21 cellular contexts compared by ENCODE assay signal in genomic region chr11:113152500-113152899, GRCh38.
DNase-seq lines count a peak whose midpoint lies in the region; ATAC-seq, FAIRE-seq and TF ChIP-seq lines count a peak whose summit lies in the region.
"Had no signal": no experiment of that assay in that cellular context is flagged by ENCODE, and none has a peak within 500 bp of the region (broad histone marks: within the 10 kb centered on the region; RNA-seq: fewer than 3 reads in every experiment).

No MANE protein-coding gene starts in this region.

- intact Hi-C loops in HepG2 (cut with micrococcal nuclease; ENCODE audit: unreplicated experiment), result no loop called here
- intact Hi-C loops in K562 (cut with micrococcal nuclease), result no loop called here

- TF ChIP-seq RAD21 in liver (IDR thresholded peaks at IDR 0.05) (no peak), HepG2 (CRISPR knock-in tag; IDR thresholded peaks at IDR 0.05) (no peak), K562 (CRISPR knock-in tag; conservative IDR thresholded peaks at IDR 0.05 in 1 of 2, IDR thresholded peaks at IDR 0.05 in 1 of 2) (no peak)

- H2AFZ ChIP-seq in HepG2 (ENCODE audit: low read length) (no peak overlapping the region), K562 (ENCODE audit: low read depth, low read length) (no peak overlapping the region)
- H2AFZ ChIP-seq: GM23248 had no signal

- TF ChIP-seq EP300 in HepG2 (IDR thresholded peaks at IDR 0.05; ENCODE audit: low read depth in 2 of 2, low read length in 2 of 2) (no peak), HepG2 (CRISPR knock-in tag; IDR thresholded peaks at IDR 0.05; ENCODE audit: borderline replicate concordance) (no peak), K562 (IDR thresholded peaks at IDR 0.05; ENCODE audit: low read length) (no peak)

- H3K9me1 ChIP-seq in K562 (ENCODE audit: control insufficient read depth, insufficient read depth, low read length), result no peaks in the 10 kb centered on the region

- H3K27ac ChIP-seq in liver (ENCODE audit: low read depth in 1 of 2, low read length in 2 of 2), result no peak overlapping the region
- no peak overlapping the region for H3K27ac ChIP-seq in HepG2 (ENCODE audit: extremely low read length, insufficient read depth, low read length)
- no peak overlapping the region for H3K27ac ChIP-seq in HEK293 (ENCODE audit: extremely low read depth, low read depth, low read length)
- H3K27ac ChIP-seq in K562 (ENCODE audit: extremely low read depth, low read depth, low read length), result no peak overlapping the region
- H3K27ac ChIP-seq: BLaER1, C4-2B, GM23248 had no signal

- ATAC-seq in HepG2 (no peak), K562 (no peak)
- ATAC-seq: CD8-positive, alpha-beta T cell; GM12878 had no signal

- H3K79me2 ChIP-seq in HepG2 (ENCODE audit: insufficient read depth, low read length) (no peaks in the 10 kb centered on the region), K562 (ENCODE audit: control insufficient read depth, insufficient read depth, low read length) (no peaks in the 10 kb centered on the region)

- no peak for TF ChIP-seq POLR2A in HepG2 (IDR thresholded peaks at IDR 0.05; ENCODE audit: insufficient read depth in 1 of 2, low read depth in 2 of 2, low read length in 2 of 2)
- no peak for TF ChIP-seq POLR2A in K562 (conservative IDR thresholded peaks at IDR 0.05)

- H3K36me3 ChIP-seq in liver (ENCODE audit: control insufficient read depth in 4 of 4, insufficient read depth in 3 of 4, low read depth in 1 of 4, low read length in 3 of 4), result no peaks in the 10 kb centered on the region
- H3K36me3 ChIP-seq in HepG2 (replicated peaks in 1 of 2; ENCODE audit: control insufficient read depth in 1 of 2, insufficient read depth in 2 of 2, low read length in 2 of 2), result no peaks in the 10 kb centered on the region
- H3K36me3 ChIP-seq in HEK293 (ENCODE audit: control insufficient read depth in 2 of 2, insufficient read depth in 1 of 2, low read length in 2 of 2), result no peaks in the 10 kb centered on the region
- H3K36me3 ChIP-seq in K562 (ENCODE audit: control insufficient read depth, insufficient read depth, low read length), result no peaks in the 10 kb centered on the region
- H3K36me3 ChIP-seq: BLaER1 had no signal

- H3K4me2 ChIP-seq in HepG2 (ENCODE audit: low read depth, low read length), result no peak overlapping the region
- H3K4me2 ChIP-seq in K562 (ENCODE audit: insufficient read depth, low read length), result no peak overlapping the region
- H3K4me2 ChIP-seq: BLaER1 had no signal

- POLR2A ChIA-PET in HepG2 (lab: Yijun Ruan, JAX) (no interaction called here), HEK293 (lab: Yijun Ruan, JAX) (no interaction called here), K562 (lab: Yijun Ruan, JAX) (no interaction called here)

- H3K4me1 ChIP-seq in liver (ENCODE audit: control insufficient read depth in 4 of 4, insufficient read depth in 4 of 4, low read length in 3 of 4) (peaks cover 0 to 1% (median 0%) of the 10 kb centered on the region in 4 donors), HepG2 (ENCODE audit: insufficient read depth, low read length) (no peaks in the 10 kb centered on the region), HEK293 (ENCODE audit: control insufficient read depth, insufficient read depth, low read length) (no peaks in the 10 kb centered on the region), K562 (replicated peaks in 1 of 2; ENCODE audit: control insufficient read depth in 2 of 2, insufficient read depth in 2 of 2, low read length in 2 of 2) (no peaks in the 10 kb centered on the region)
- H3K4me1 ChIP-seq: Caco-2 had no signal

- H4K20me1 ChIP-seq in HepG2 (ENCODE audit: insufficient read depth, low read length) (no peaks in the 10 kb centered on the region), K562 (replicated peaks; ENCODE audit: control insufficient read depth, insufficient read depth, low read length) (no peaks in the 10 kb centered on the region)
- H4K20me1 ChIP-seq: BLaER1 had no signal

- H3K4me3 ChIP-seq in liver (ENCODE audit: low read depth in 1 of 3, low read length in 3 of 3) (no peak overlapping the region), HepG2 (replicated peaks in 1 of 3; ENCODE audit: insufficient read depth in 1 of 3, low read depth in 2 of 3, low read length in 3 of 3) (no peak overlapping the region), HEK293 (ENCODE audit: low read depth, low read length) (no peak overlapping the region), K562 (no peak overlapping the region)
- H3K4me3 ChIP-seq: BLaER1, GM12878, GM23248 had no signal

- in situ Hi-C loops in HepG2 (cut with HindIII; ENCODE audit: extremely low pct_ligation_motif_present, low pct_unique_long_range_greater_than_20kb), result no loop called here
- in situ Hi-C loops in K562 (cut with MboI), result no loop called here

- H3K27me3 ChIP-seq in liver (ENCODE audit: control insufficient read depth in 4 of 4, insufficient read depth in 4 of 4, low read length in 3 of 4) (peaks cover 0 to 4% (median 0%) of the 10 kb centered on the region in 4 donors), HepG2 (ENCODE audit: control insufficient read depth in 1 of 2, insufficient read depth in 2 of 2, low read length in 2 of 2) (no peaks in the 10 kb centered on the region; a peak in 1 of 5 replicates), K562 (ENCODE audit: control insufficient read depth in 2 of 2, insufficient read depth in 2 of 2, low read length in 2 of 2) (peaks cover 0 to 6% of the 10 kb centered on the region in 2 experiments; a peak in 1 of 5 replicates)
- H3K27me3 ChIP-seq: BLaER1 had no signal

- CTCF ChIA-PET in HepG2 (lab: Yijun Ruan, JAX; ENCODE audit: low intra/inter-chr PET ratio, low total read pairs) (no interaction called here), HEK293 (lab: Yijun Ruan, JAX) (no interaction called here), K562 (lab: Yijun Ruan, JAX; ENCODE audit: low intra/inter-chr PET ratio) (no interaction called here)

- TF ChIP-seq CTCF in liver (IDR thresholded peaks at IDR 0.05; ENCODE audit: low read depth, low read length, missing input control), result no peak
- TF ChIP-seq CTCF in HepG2 (CRISPR knock-in tag; IDR thresholded peaks at IDR 0.05), result no peak
- no peak for TF ChIP-seq CTCF in HEK293 (tag by site-specific recombination; IDR thresholded peaks at IDR 0.05)
- no peak for TF ChIP-seq CTCF in K562 (IDR thresholded peaks at IDR 0.05 in 2 of 3, conservative IDR thresholded peaks at IDR 0.05 in 1 of 3; ENCODE audit: insufficient read depth in 2 of 3, low read depth in 1 of 3, low read length in 3 of 3)

- no peaks in the 10 kb centered on the region for H3K9me3 ChIP-seq in liver (ENCODE audit: control insufficient read depth in 4 of 4, low read length in 3 of 4)
- no peaks in the 10 kb centered on the region for H3K9me3 ChIP-seq in HepG2 (ENCODE audit: low read length)
- H3K9me3 ChIP-seq in HEK293 (ENCODE audit: control insufficient read depth, insufficient read depth, low read depth, low read length), result no peaks in the 10 kb centered on the region
- no peaks in the 10 kb centered on the region for H3K9me3 ChIP-seq in K562 (replicated peaks; ENCODE audit: control insufficient read depth, insufficient read depth, low read depth, low read length)
- H3K9me3 ChIP-seq: BLaER1, Caco-2 had no signal

- FAIRE-seq in HepG2 (lab: Jason Lieb, UNC) (no peak), K562 (lab: Jason Lieb, UNC) (no peak)
- FAIRE-seq: G401.6, GM12878, GM19239, H1 had no signal

- BruUV-seq in HepG2 (replicated peaks; lab: Mats Ljungman, UMichigan), result no TSS peak
- BruUV-seq in K562 (replicated peaks; lab: Mats Ljungman, UMichigan), result no TSS peak

- H3K9ac ChIP-seq in liver (ENCODE audit: low read depth in 1 of 2, low read length in 2 of 2) (no peak overlapping the region), HepG2 (ENCODE audit: insufficient read depth, low read depth, low read length) (no peak overlapping the region), K562 (ENCODE audit: insufficient read depth in 1 of 2, low read depth in 2 of 2, low read length in 2 of 2) (no peak overlapping the region)
- H3K9ac ChIP-seq: BLaER1, GM23248 had no signal

- DNase-seq in HepG2 (ENCODE audit: low spot score), result no peak
- no peak for DNase-seq in K562 (ENCODE audit: extremely low read depth in 1 of 4, low spot score in 3 of 4)
- DNase-seq in HK-2 (ENCODE audit: unreplicated experiment), result no peak
- DNase-seq in GDM1 (lab: John Stamatoyannopoulos, UW), result no peak
- DNase-seq: Caco-2; CD4-positive, CD25-positive, alpha-beta regulatory T cell; CD8-positive, alpha-beta T cell; DMS153; DND-41; GM23248; H7; HCEC 1CT; HFFc6 had no signal

TF ChIP-seq in HepG2, 621 proteins besides CTCF, POLR2A, EP300 and RAD21 (continues in another document):
- TF ChIP-seq ATF7 (IDR thresholded peaks at IDR 0.05), result no peak
- TF ChIP-seq ATF7 (CRISPR knock-in tag; IDR thresholded peaks at IDR 0.05), result no peak
- no peak for TF ChIP-seq GTF2F1 (IDR thresholded peaks at IDR 0.05; ENCODE audit: low read length)
- TF ChIP-seq FOXC1 (CRISPR knock-in tag; IDR thresholded peaks at IDR 0.05; ENCODE audit: borderline replicate concordance), result no peak
- no peak for TF ChIP-seq ELF3 (CRISPR knock-in tag; IDR thresholded peaks at IDR 0.05)

TF ChIP-seq in HEK293, 187 proteins besides CTCF, POLR2A, EP300 and RAD21 (continues in another document):
- TF ChIP-seq ATF2 (tag by site-specific recombination; IDR thresholded peaks at IDR 0.05; ENCODE audit: low read depth), result no peak

TF ChIP-seq in K562, 482 proteins besides CTCF, POLR2A, EP300 and RAD21:
- no peak for TF ChIP-seq FOSL1 (tag; conservative IDR thresholded peaks at IDR 0.05)
- TF ChIP-seq EHMT2 (IDR thresholded peaks at IDR 0.05), result 0 out of 2 replicates have a peak, but pooled peaks have one; percentile 18
- no peak for TF ChIP-seq MAFG (tag; conservative IDR thresholded peaks at IDR 0.05)
